In the genomic region with DNA sequence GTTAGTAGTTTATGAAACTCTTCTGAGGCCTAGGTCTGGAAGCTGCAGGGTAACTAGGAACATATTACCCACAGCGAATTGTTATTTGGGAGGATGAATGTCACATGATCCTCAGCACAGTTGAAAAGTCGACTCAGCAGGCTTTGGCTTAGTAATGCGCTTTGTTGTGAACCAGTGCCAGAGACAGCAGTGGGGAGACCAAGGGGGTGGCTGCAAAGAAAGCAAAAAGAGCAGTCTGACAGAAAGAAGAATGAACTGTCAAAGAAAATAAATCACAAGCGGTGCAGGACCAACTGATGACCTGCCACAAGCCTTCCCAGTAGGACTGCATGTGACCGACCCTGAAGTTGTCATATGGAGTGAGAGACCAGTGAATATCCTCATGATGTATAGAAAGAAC, we compare ENCODE assay signal across 1 cellular context.
TF ChIP-seq lines count a peak whose summit lies in the region.

No MANE protein-coding gene starts in this region.

TF ChIP-seq in GM23338, 12 proteins besides CTCF, POLR2A, EP300 and RAD21 (continued from another document):
- TF ChIP-seq, protein P1, sequence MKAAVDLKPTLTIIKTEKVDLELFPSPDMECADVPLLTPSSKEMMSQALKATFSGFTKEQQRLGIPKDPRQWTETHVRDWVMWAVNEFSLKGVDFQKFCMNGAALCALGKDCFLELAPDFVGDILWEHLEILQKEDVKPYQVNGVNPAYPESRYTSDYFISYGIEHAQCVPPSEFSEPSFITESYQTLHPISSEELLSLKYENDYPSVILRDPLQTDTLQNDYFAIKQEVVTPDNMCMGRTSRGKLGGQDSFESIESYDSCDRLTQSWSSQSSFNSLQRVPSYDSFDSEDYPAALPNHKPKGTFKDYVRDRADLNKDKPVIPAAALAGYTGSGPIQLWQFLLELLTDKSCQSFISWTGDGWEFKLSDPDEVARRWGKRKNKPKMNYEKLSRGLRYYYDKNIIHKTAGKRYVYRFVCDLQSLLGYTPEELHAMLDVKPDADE (IDR thresholded peaks at IDR 0.05), result no peak
- no peak for TF ChIP-seq EZH2 (IDR thresholded peaks at IDR 0.05; ENCODE audit: low read depth, unreplicated experiment)
- TF ChIP-seq, protein P2, sequence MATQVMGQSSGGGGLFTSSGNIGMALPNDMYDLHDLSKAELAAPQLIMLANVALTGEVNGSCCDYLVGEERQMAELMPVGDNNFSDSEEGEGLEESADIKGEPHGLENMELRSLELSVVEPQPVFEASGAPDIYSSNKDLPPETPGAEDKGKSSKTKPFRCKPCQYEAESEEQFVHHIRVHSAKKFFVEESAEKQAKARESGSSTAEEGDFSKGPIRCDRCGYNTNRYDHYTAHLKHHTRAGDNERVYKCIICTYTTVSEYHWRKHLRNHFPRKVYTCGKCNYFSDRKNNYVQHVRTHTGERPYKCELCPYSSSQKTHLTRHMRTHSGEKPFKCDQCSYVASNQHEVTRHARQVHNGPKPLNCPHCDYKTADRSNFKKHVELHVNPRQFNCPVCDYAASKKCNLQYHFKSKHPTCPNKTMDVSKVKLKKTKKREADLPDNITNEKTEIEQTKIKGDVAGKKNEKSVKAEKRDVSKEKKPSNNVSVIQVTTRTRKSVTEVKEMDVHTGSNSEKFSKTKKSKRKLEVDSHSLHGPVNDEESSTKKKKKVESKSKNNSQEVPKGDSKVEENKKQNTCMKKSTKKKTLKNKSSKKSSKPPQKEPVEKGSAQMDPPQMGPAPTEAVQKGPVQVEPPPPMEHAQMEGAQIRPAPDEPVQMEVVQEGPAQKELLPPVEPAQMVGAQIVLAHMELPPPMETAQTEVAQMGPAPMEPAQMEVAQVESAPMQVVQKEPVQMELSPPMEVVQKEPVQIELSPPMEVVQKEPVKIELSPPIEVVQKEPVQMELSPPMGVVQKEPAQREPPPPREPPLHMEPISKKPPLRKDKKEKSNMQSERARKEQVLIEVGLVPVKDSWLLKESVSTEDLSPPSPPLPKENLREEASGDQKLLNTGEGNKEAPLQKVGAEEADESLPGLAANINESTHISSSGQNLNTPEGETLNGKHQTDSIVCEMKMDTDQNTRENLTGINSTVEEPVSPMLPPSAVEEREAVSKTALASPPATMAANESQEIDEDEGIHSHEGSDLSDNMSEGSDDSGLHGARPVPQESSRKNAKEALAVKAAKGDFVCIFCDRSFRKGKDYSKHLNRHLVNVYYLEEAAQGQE (IDR thresholded peaks at IDR 0.05; ENCODE audit: unreplicated experiment), result no peak
- TF ChIP-seq EZH2phosphoT487 (IDR thresholded peaks at IDR 0.05; ENCODE audit: unreplicated experiment), result no peak
- TF ChIP-seq ZNF331 (CRISPR knock-in tag; IDR thresholded peaks at IDR 0.05; ENCODE audit: low read depth), result no peak
- TF ChIP-seq ZNF114 (CRISPR knock-in tag; IDR thresholded peaks at IDR 0.05), result no peak
- TF ChIP-seq POLR2AphosphoS5 (IDR thresholded peaks at IDR 0.05; ENCODE audit: low read depth), result no peak
